1 cellular context compared by ENCODE assay signal in genomic region chr22:29030618-29031235, GRCh38.
TF ChIP-seq lines count a peak whose summit lies in the region.

No MANE protein-coding gene starts in this region.

TF ChIP-seq in HepG2, 621 proteins besides CTCF, POLR2A, EP300 and RAD21 (continued from another document):
- TF ChIP-seq ZNF407 (CRISPR knock-in tag; IDR thresholded peaks at IDR 0.05; ENCODE audit: not compliant biosample characterization) = no peak
- TF ChIP-seq GTF2F1 (IDR thresholded peaks at IDR 0.05; ENCODE audit: low read length) = no peak
- TF ChIP-seq, protein P1, sequence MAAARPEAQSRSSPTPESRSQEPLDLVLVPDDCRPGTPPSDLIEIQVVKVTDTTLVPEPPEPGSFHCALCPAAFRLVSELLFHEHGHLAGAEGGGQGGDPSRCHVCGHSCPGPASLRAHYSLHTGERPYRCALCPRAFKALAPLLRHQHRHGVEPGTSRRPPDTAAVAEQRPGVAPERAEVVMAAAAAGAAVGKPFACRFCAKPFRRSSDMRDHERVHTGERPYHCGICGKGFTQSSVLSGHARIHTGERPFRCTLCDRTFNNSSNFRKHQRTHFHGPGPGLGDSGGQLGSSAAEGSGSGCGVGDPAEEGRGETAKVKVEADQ (CRISPR knock-in tag; IDR thresholded peaks at IDR 0.05; ENCODE audit: borderline replicate concordance) = peak; percentile 83; the same call in 1 of the 2 replicates
- TF ChIP-seq KLF16 (CRISPR knock-in tag; IDR thresholded peaks at IDR 0.05) = no peak; a peak in 1 of 4 replicates
- no peak for TF ChIP-seq HOXA7 (CRISPR knock-in tag; IDR thresholded peaks at IDR 0.05)
- peak; percentile 80 for TF ChIP-seq HDAC1 (CRISPR knock-in tag; IDR thresholded peaks at IDR 0.05)
- TF ChIP-seq ZNF605 (CRISPR knock-in tag; IDR thresholded peaks at IDR 0.05) = no peak
- TF ChIP-seq ZNF7 (CRISPR knock-in tag; IDR thresholded peaks at IDR 0.05) = no peak
- TF ChIP-seq GMEB1 (CRISPR knock-in tag; IDR thresholded peaks at IDR 0.05; ENCODE audit: borderline replicate concordance) = no peak
- TF ChIP-seq, protein P2, sequence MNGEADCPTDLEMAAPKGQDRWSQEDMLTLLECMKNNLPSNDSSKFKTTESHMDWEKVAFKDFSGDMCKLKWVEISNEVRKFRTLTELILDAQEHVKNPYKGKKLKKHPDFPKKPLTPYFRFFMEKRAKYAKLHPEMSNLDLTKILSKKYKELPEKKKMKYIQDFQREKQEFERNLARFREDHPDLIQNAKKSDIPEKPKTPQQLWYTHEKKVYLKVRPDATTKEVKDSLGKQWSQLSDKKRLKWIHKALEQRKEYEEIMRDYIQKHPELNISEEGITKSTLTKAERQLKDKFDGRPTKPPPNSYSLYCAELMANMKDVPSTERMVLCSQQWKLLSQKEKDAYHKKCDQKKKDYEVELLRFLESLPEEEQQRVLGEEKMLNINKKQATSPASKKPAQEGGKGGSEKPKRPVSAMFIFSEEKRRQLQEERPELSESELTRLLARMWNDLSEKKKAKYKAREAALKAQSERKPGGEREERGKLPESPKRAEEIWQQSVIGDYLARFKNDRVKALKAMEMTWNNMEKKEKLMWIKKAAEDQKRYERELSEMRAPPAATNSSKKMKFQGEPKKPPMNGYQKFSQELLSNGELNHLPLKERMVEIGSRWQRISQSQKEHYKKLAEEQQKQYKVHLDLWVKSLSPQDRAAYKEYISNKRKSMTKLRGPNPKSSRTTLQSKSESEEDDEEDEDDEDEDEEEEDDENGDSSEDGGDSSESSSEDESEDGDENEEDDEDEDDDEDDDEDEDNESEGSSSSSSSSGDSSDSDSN (CRISPR knock-in tag; IDR thresholded peaks at IDR 0.05) = peak; percentile 71
- no peak for TF ChIP-seq ELK4 (CRISPR knock-in tag; IDR thresholded peaks at IDR 0.05; ENCODE audit: borderline replicate concordance)
- peak; percentile 41; the same call in 1 of the 2 replicates for TF ChIP-seq ZNF383 (CRISPR knock-in tag; IDR thresholded peaks at IDR 0.05; ENCODE audit: borderline replicate concordance)
- TF ChIP-seq MYC (CRISPR knock-in tag; IDR thresholded peaks at IDR 0.05; ENCODE audit: borderline replicate concordance) = peak; percentile 85; the same call in 1 of the 2 replicates
- peak; percentile 43; the same call in 1 of the 2 replicates for TF ChIP-seq HOMEZ (CRISPR knock-in tag; IDR thresholded peaks at IDR 0.05; ENCODE audit: low read depth)
- peak; percentile 86 for TF ChIP-seq HDAC2 (CRISPR knock-in tag; IDR thresholded peaks at IDR 0.05)
- TF ChIP-seq ZNF331 (CRISPR knock-in tag; IDR thresholded peaks at IDR 0.05) = peak; percentile 88
- TF ChIP-seq ZNF160 (CRISPR knock-in tag; IDR thresholded peaks at IDR 0.05) = no peak
- TF ChIP-seq PRMT3 (CRISPR knock-in tag; IDR thresholded peaks at IDR 0.05; ENCODE audit: borderline replicate concordance, low read depth) = no peak; the same call in 1 of the 2 replicates
- no peak; the same call in 1 of the 2 replicates for TF ChIP-seq ZNF547 (CRISPR knock-in tag; IDR thresholded peaks at IDR 0.05)
- TF ChIP-seq TCF7 (IDR thresholded peaks at IDR 0.05; ENCODE audit: low read depth) = peak; percentile 97
- no peak for TF ChIP-seq POLR2AphosphoS2 (IDR thresholded peaks at IDR 0.05; ENCODE audit: low read depth, low read length)
- no peak for TF ChIP-seq DMTF1 (CRISPR knock-in tag; IDR thresholded peaks at IDR 0.05)
- TF ChIP-seq ZNF33A (CRISPR knock-in tag; IDR thresholded peaks at IDR 0.05; ENCODE audit: borderline replicate concordance) = no peak
- TF ChIP-seq HDAC6 (IDR thresholded peaks at IDR 0.05; ENCODE audit: low read depth, low read length) = no peak
- TF ChIP-seq, protein P3, sequence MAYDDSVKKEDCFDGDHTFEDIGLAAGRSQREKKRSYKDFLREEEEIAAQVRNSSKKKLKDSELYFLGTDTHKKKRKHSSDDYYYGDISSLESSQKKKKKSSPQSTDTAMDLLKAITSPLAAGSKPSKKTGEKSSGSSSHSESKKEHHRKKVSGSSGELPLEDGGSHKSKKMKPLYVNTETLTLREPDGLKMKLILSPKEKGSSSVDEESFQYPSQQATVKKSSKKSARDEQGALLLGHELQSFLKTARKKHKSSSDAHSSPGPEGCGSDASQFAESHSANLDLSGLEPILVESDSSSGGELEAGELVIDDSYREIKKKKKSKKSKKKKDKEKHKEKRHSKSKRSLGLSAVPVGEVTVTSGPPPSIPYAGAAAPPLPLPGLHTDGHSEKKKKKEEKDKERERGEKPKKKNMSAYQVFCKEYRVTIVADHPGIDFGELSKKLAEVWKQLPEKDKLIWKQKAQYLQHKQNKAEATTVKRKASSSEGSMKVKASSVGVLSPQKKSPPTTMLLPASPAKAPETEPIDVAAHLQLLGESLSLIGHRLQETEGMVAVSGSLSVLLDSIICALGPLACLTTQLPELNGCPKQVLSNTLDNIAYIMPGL (CRISPR knock-in tag; IDR thresholded peaks at IDR 0.05; ENCODE audit: borderline replicate concordance in 1 of 2, low read depth in 1 of 2) = 0 out of 4 replicates have a peak, but pooled peaks of 1 of the 2 experiments have one; percentile 49
- peak; percentile 59; the same call in 1 of the 2 replicates for TF ChIP-seq ZNF275 (CRISPR knock-in tag; IDR thresholded peaks at IDR 0.05; ENCODE audit: borderline replicate concordance)
- TF ChIP-seq ZNF329 (CRISPR knock-in tag; IDR thresholded peaks at IDR 0.05; ENCODE audit: low read depth) = no peak; the same call in 1 of the 2 replicates
- no peak for TF ChIP-seq ZNF335 (CRISPR knock-in tag; IDR thresholded peaks at IDR 0.05)
- peak; percentile 77 for TF ChIP-seq ZFP91 (CRISPR knock-in tag; IDR thresholded peaks at IDR 0.05; ENCODE audit: borderline replicate concordance)
TF ChIP-seq in HepG2: peak in this region for 245.
